ENCODE assay signal across 8 cellular contexts in the genomic region with DNA sequence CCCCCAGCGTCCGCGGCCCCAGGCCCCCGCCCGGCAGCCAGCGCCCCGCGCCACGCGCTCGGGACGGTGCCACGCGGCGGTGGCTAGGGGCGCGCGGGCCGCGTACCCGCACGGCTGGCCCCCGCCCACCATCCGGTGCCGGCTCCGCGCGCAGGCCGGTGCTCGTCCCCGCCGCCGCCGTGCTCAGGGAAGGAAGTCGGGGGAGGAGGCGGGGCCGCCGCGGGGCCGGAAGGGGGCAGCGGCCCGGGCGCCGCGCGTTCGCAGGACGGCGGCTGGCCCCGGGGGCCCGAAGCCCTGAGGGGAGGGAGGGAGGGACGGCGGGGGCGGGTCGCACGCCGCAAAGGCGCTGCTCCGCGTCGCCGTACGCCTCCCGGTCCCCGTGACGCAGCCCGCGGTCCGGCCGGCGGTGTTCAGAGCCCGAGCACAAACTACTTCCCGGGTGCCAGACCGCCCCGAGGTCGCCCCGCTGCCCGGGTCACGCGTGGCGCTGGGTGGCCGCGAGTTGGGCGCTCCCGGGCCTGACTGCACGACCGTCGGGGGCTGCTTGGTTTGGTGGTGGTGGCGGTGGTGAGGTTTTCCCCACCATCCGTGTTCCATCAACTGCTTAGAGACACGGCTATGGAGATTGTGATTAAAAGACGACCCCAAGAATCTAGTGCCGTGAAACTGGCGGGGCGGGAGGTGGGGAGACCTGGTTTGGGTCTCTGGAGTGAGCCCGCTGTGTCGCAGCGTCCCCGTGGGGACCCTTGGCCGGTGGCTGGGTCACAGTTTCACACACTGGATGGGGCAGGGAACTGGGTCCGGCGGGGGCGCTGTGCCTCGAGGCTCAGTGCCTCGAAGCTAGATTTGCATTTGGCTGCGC. TPM values are rescaled to one million over a fixed set of nuclear protein-coding genes. Genes with fewer than 3 reads are reported as not detected.
DNase-seq lines count a peak whose midpoint lies in the region; ATAC-seq and TF ChIP-seq lines count a peak whose summit lies in the region.

A gene (minus strand): TSS at position 205 of the 862 bp plus-strand sequence. CDS start 1,818 bp downstream, outside the sequence.

- H3K27ac ChIP-seq in CD4-positive, CD25-positive, alpha-beta regulatory T cell (ENCODE audit: insufficient read depth, low read length, poor library complexity, severe bottlenecking): peak within 1 kb of the TSS; percentile 93

- peaks cover 25 to 64% (median 29%) of the 10 kb centered on the region in 4 donors for H3K4me1 Mint-ChIP-seq in CD4-positive, CD25-positive, alpha-beta regulatory T cell
- H3K4me1 Mint-ChIP-seq in activated T-helper 17 cell treated with anti-CD3 and anti-CD28 coated beads, Interleukin-2, amount 50 U/mL, for 72 hours: peaks cover 23% of the 10 kb centered on the region
- H3K4me1 Mint-ChIP-seq in nephron progenitor cell: peaks cover 56% of the 10 kb centered on the region
- peaks cover 56% of the 10 kb centered on the region for H3K4me1 Mint-ChIP-seq in stimulated activated naive CD8-positive, alpha-beta T cell treated with anti-CD3 and anti-CD28 coated beads, Interleukin-15, amount 100 ng/mL, for 72 hours

- H3K36me3 ChIP-seq in CD4-positive, CD25-positive, alpha-beta regulatory T cell (ENCODE audit: control insufficient read depth, insufficient read depth, low read length): peaks cover 21% of the 10 kb centered on the region

- peaks cover 41% of the 10 kb centered on the region for H3K4me1 ChIP-seq in CD4-positive, CD25-positive, alpha-beta regulatory T cell (ENCODE audit: control insufficient read depth, insufficient read depth, low read length, poor library complexity, severe bottlenecking)

- peak; percentile 80 for ATAC-seq in CD4-positive, CD25-positive, alpha-beta regulatory T cell (ENCODE audit: low read depth in 2 of 2)
- ATAC-seq in HG03439 (IDR thresholded peaks at IDR 0.05; ENCODE audit: unreplicated experiment): peak; percentile 83
- ATAC-seq in activated T-helper 17 cell treated with anti-CD3 and anti-CD28 coated beads, Interleukin-2, amount 50 U/mL, for 72 hours (replicated peaks): peak; percentile 67
- ATAC-seq in stimulated activated naive CD8-positive, alpha-beta T cell treated with anti-CD3 and anti-CD28 coated beads, Interleukin-15, amount 100 ng/mL, for 72 hours: peak; percentile 78

- peak within 1 kb of the TSS; percentile 92 to 99 (median 96) for H3K27ac Mint-ChIP-seq in CD4-positive, CD25-positive, alpha-beta regulatory T cell
- H3K27ac Mint-ChIP-seq in activated T-helper 17 cell treated with anti-CD3 and anti-CD28 coated beads, Interleukin-2, amount 50 U/mL, for 72 hours: peak within 1 kb of the TSS; percentile 88
- peak within 1 kb of the TSS; percentile 75 for H3K27ac Mint-ChIP-seq in nephron progenitor cell
- H3K27ac Mint-ChIP-seq in stimulated activated naive CD8-positive, alpha-beta T cell treated with anti-CD3 and anti-CD28 coated beads, Interleukin-15, amount 100 ng/mL, for 72 hours: peak within 1 kb of the TSS; percentile 98

- peak; percentile 70 to 85 (median 81) for DNase-seq in CD4-positive, CD25-positive, alpha-beta regulatory T cell
- DNase-seq in RKO (ENCODE audit: low spot score): peak; percentile 78
- DNase-seq in fibroblast of peridontal ligament (ENCODE audit: extremely low read depth): peak; percentile 60
- peak; percentile 86 for DNase-seq in nephron progenitor cell
- DNase-seq in stimulated activated naive CD8-positive, alpha-beta T cell treated with anti-CD3 and anti-CD28 coated beads, Interleukin-15, amount 100 ng/mL, for 72 hours: peak; percentile 75 to 82

- H3K9me3 Mint-ChIP-seq in CD4-positive, CD25-positive, alpha-beta regulatory T cell: peaks cover 0 to 2% (median 0%) of the 10 kb centered on the region in 7 donors
- no peaks in the 10 kb centered on the region for H3K9me3 Mint-ChIP-seq in activated T-helper 17 cell treated with anti-CD3 and anti-CD28 coated beads, Interleukin-2, amount 50 U/mL, for 72 hours
- no peaks in the 10 kb centered on the region for H3K9me3 Mint-ChIP-seq in nephron progenitor cell
- H3K9me3 Mint-ChIP-seq in stimulated activated naive CD8-positive, alpha-beta T cell treated with anti-CD3 and anti-CD28 coated beads, Interleukin-15, amount 100 ng/mL, for 72 hours: no peaks in the 10 kb centered on the region

- H3K27me3 Mint-ChIP-seq in CD4-positive, CD25-positive, alpha-beta regulatory T cell: no peaks in the 10 kb centered on the region
- H3K27me3 Mint-ChIP-seq in activated T-helper 17 cell treated with anti-CD3 and anti-CD28 coated beads, Interleukin-2, amount 50 U/mL, for 72 hours: peaks cover 2% of the 10 kb centered on the region
- peaks cover 3% of the 10 kb centered on the region for H3K27me3 Mint-ChIP-seq in nephron progenitor cell (ENCODE audit: low read depth, poor library complexity)
- H3K27me3 Mint-ChIP-seq in stimulated activated naive CD8-positive, alpha-beta T cell treated with anti-CD3 and anti-CD28 coated beads, Interleukin-15, amount 100 ng/mL, for 72 hours: no peaks in the 10 kb centered on the region

- peak within 1 kb of the TSS; percentile 84 for H3K4me3 ChIP-seq in CD4-positive, CD25-positive, alpha-beta regulatory T cell (ENCODE audit: low read depth, low read length)

- peak; percentile 87 for TF ChIP-seq POLR2A in GM19193 (IDR thresholded peaks at IDR 0.05; ENCODE audit: extremely low read depth, insufficient read depth, insufficient read length)

- no peak for TF ChIP-seq CTCF in nephron progenitor cell (IDR thresholded peaks at IDR 0.05)

- H3K36me3 Mint-ChIP-seq in CD4-positive, CD25-positive, alpha-beta regulatory T cell: peaks cover 13% of the 10 kb centered on the region
- H3K36me3 Mint-ChIP-seq in activated T-helper 17 cell treated with anti-CD3 and anti-CD28 coated beads, Interleukin-2, amount 50 U/mL, for 72 hours (ENCODE audit: low read depth): peaks cover 39% of the 10 kb centered on the region
- H3K36me3 Mint-ChIP-seq in nephron progenitor cell (ENCODE audit: low read depth): peaks cover 35% of the 10 kb centered on the region

- H3K27me3 ChIP-seq in CD4-positive, CD25-positive, alpha-beta regulatory T cell (ENCODE audit: control insufficient read depth, insufficient read depth, low read length): peaks cover 1% of the 10 kb centered on the region

- H3K4me3 Mint-ChIP-seq in CD4-positive, CD25-positive, alpha-beta regulatory T cell: peak within 1 kb of the TSS; percentile 87 to 93 (median 90)
- H3K4me3 Mint-ChIP-seq in activated T-helper 17 cell treated with anti-CD3 and anti-CD28 coated beads, Interleukin-2, amount 50 U/mL, for 72 hours: peak within 1 kb of the TSS; percentile 86
- peak within 1 kb of the TSS; percentile 85 for H3K4me3 Mint-ChIP-seq in nephron progenitor cell
- peak within 1 kb of the TSS; percentile 82 to 84 for H3K4me3 Mint-ChIP-seq in stimulated activated naive CD8-positive, alpha-beta T cell treated with anti-CD3 and anti-CD28 coated beads, Interleukin-15, amount 100 ng/mL, for 72 hours

- no peaks in the 10 kb centered on the region for H3K9me3 ChIP-seq in CD4-positive, CD25-positive, alpha-beta regulatory T cell (ENCODE audit: control insufficient read depth in 2 of 2, low read length in 2 of 2)

RNA-seq across cellular contexts. Expression of the gene that starts here (rescaled TPM):
- total RNA-seq in CD4-positive, CD25-positive, alpha-beta regulatory T cell: 57.5 TPM
- 100 to 1,000 TPM in 1 of 4 donors, 10 to 100 TPM in 3; 84.1 to 104 (median 89.2) TPM for polyA plus RNA-seq in CD4-positive, CD25-positive, alpha-beta regulatory T cell
- 100 to 1,000 TPM in 1 of 2 donors, 10 to 100 TPM in 1; 81.0 to 125 TPM for total RNA-seq in activated T-helper 17 cell treated with anti-CD3 and anti-CD28 coated beads, Interleukin-2, amount 50 U/mL, for 72 hours

Comparison
In these comparisons a context has a peak if more than half of its experiments do, and no peak if none do; other contexts are left out.
1. Peak in every context shown above with its lines: DNase-seq, ATAC-seq, H3K4me3 ChIP-seq and H3K27ac ChIP-seq.